9 cellular contexts compared by ENCODE assay signal in genomic region chr12:12198124-12198523, GRCh38.
"Had no signal": no experiment of that assay in that cellular context is flagged by ENCODE, and none has a peak within 500 bp of the region (broad histone marks: within the 10 kb centered on the region; RNA-seq: fewer than 3 reads in every experiment).

No MANE protein-coding gene starts in this region.

- H3K27ac ChIP-seq: GM23248 had no signal

- DNase-seq: GM23248, GOT3, H7, H9, HCEC 1CT, HFFc6 had no signal

- H3K9ac ChIP-seq: GM23248 had no signal

- H3K4me3 Mint-ChIP-seq: GM23338, H9, HFFc6 had no signal

- H3K9me3 ChIP-seq: HAP-1 had no signal

- H3K4me3 ChIP-seq: GM23248, GM23338, HAP-1 had no signal

- ATAC-seq: GM23338, HCT116 had no signal

- H3K27ac Mint-ChIP-seq: GM23338, H9, HFFc6 had no signal
